ENCODE assay signal across 9 cellular contexts in genomic region chr17:75250009-75250471, GRCh38. TPM values are rescaled to one million over a fixed set of nuclear protein-coding genes. Genes with fewer than 3 reads are reported as not detected.
DNase-seq lines count a peak whose midpoint lies in the region; ATAC-seq and TF ChIP-seq lines count a peak whose summit lies in the region.
"Had no signal": no experiment of that assay in that cellular context is flagged by ENCODE, and none has a peak within 500 bp of the region (broad histone marks: within the 10 kb centered on the region; RNA-seq: fewer than 3 reads in every experiment).

No MANE protein-coding gene starts in this region.

- ATAC-seq in HCT116 (peak; percentile 52; the same call in 1 of the 2 replicates), left lung (peak; percentile 56)

- WGBS in mesendoderm (ENCODE audit: extremely low coverage, insufficient coverage, low lambda C conversion rate): no CpG with 5 or more reads among the region's 11 CpGs

- H3K79me2 ChIP-seq in HCT116 (ENCODE audit: insufficient read depth, low read length) (peaks cover 54% of the 10 kb centered on the region), OCI-LY3 (ENCODE audit: low read length) (peaks cover 43% of the 10 kb centered on the region), mesendoderm (ENCODE audit: control insufficient read depth, insufficient read depth, low read length) (peaks cover 6% of the 10 kb centered on the region)

- H3K9me2 ChIP-seq in HCT116 (ENCODE audit: insufficient read depth): no peaks in the 10 kb centered on the region

- H4K8ac ChIP-seq in mesendoderm (ENCODE audit: low read depth, low read length): no peak overlapping the region

- H3K9ac ChIP-seq in HCT116 (ENCODE audit: low read length) (0 out of 2 replicates have a peak overlapping the region, but pooled peaks have one; percentile 19), OCI-LY3 (ENCODE audit: low read length) (peak overlapping the region; percentile 50; the same call in 1 of the 2 replicates), mesendoderm (ENCODE audit: low read length) (no peak overlapping the region)

- H3K36me3 ChIP-seq in HCT116 (ENCODE audit: control insufficient read depth in 1 of 2, insufficient read depth in 2 of 2, low read length in 2 of 2) (peaks cover 10 to 20% of the 10 kb centered on the region in 2 experiments; a peak in 3 of 4 replicates), OCI-LY3 (replicated peaks; ENCODE audit: low read depth, low read length) (peaks cover 14% of the 10 kb centered on the region), left lung (peaks cover 3 to 23% of the 10 kb centered on the region in 2 donors), mesendoderm (ENCODE audit: control insufficient read depth, insufficient read depth, low read length) (no peaks in the 10 kb centered on the region)

- peak overlapping the region; percentile 75 for H3K4me3 Mint-ChIP-seq in activated naive CD8-positive, alpha-beta T cell treated with anti-CD3 and anti-CD28 coated beads for 36 hours

- no peaks in the 10 kb centered on the region for H4K20me1 ChIP-seq in HCT116 (ENCODE audit: insufficient read depth)
- no peaks in the 10 kb centered on the region for H4K20me1 ChIP-seq in OCI-LY3 (ENCODE audit: insufficient read depth, low read length)

- DNase-seq in GM12864 (ENCODE audit: low read depth) (peak; percentile 78), HCT116 (ENCODE audit: low read depth, low spot score) (no peak), left lung (peak in 1 of 2 donors; percentile 37), NCI-H2029 (lab: John Stamatoyannopoulos, UW) (no peak), mesendoderm (no peak)
- DNase-seq in activated naive CD8-positive, alpha-beta T cell treated with anti-CD3 and anti-CD28 coated beads for 36 hours: peak; percentile 90
- DNase-seq in stimulated activated CD8-positive, alpha-beta memory T cell treated with anti-CD3 and anti-CD28 coated beads, Interleukin-7, amount 100 ng/mL, for 48 hours (ENCODE audit: extremely low read depth in 1 of 2, low read depth in 1 of 2): peak; percentile 60 to 87
- DNase-seq: right lobe of liver had no signal

- no peaks in the 10 kb centered on the region for H3K27me3 ChIP-seq in HCT116 (ENCODE audit: insufficient read depth, low read length)
- H3K27me3 ChIP-seq in OCI-LY3 (ENCODE audit: low read depth, low read length): no peaks in the 10 kb centered on the region
- no peaks in the 10 kb centered on the region for H3K27me3 ChIP-seq in left lung
- H3K27me3 ChIP-seq in mesendoderm (ENCODE audit: insufficient read depth, low read length, poor library complexity): no peaks in the 10 kb centered on the region
- H3K27me3 ChIP-seq: right lobe of liver had no signal

- no peak overlapping the region for H2AFZ ChIP-seq in HCT116 (ENCODE audit: low read depth, low read length, poor library complexity, severe bottlenecking)
- H2AFZ ChIP-seq in OCI-LY3 (ENCODE audit: low read depth, low read length): no peak overlapping the region

- no peaks in the 10 kb centered on the region for H3K27me3 Mint-ChIP-seq in activated naive CD8-positive, alpha-beta T cell treated with anti-CD3 and anti-CD28 coated beads for 36 hours

- RAD21 ChIA-PET in HCT116 (lab: Charles Lee; ENCODE audit: low non-redundant PET in 1 of 2, low total read pairs in 2 of 2, uncharacterized antibody in 2 of 2, unreplicated experiment in 2 of 2): no interaction called here

- H2BK15ac ChIP-seq in mesendoderm (replicated peaks; ENCODE audit: low read depth): no peak overlapping the region

- H3K23ac ChIP-seq in mesendoderm (ENCODE audit: low read length): no peak overlapping the region

- H3K18ac ChIP-seq in mesendoderm (ENCODE audit: low read length): no peak overlapping the region

- H3K4me3 ChIP-seq in GM12864 (ENCODE audit: low read depth, low read length): peak overlapping the region; percentile 29
- no peak overlapping the region for H3K4me3 ChIP-seq in HCT116 (replicated peaks in 1 of 2; ENCODE audit: low read depth in 1 of 2, low read length in 2 of 2)
- H3K4me3 ChIP-seq in OCI-LY3 (ENCODE audit: low read length): peak overlapping the region; percentile 62
- no peak overlapping the region for H3K4me3 ChIP-seq in left lung
- no peak overlapping the region for H3K4me3 ChIP-seq in mesendoderm (ENCODE audit: low read length)
- H3K4me3 ChIP-seq: right lobe of liver had no signal

- H3K79me1 ChIP-seq in mesendoderm (ENCODE audit: low read length): peaks cover 9% of the 10 kb centered on the region

- BruUV-seq in HCT116 (replicated peaks; lab: Mats Ljungman, UMichigan): no TSS peak

- H3K4me1 ChIP-seq in HCT116 (ENCODE audit: control insufficient read depth in 1 of 2, insufficient read depth in 2 of 2, low read length in 2 of 2) (peaks cover 6 to 33% of the 10 kb centered on the region in 2 experiments; a peak in 3 of 4 replicates), OCI-LY3 (ENCODE audit: low read length) (peaks cover 44% of the 10 kb centered on the region), left lung (peaks cover 0 to 29% of the 10 kb centered on the region in 2 donors), mesendoderm (ENCODE audit: control insufficient read depth, low read depth, low read length) (no peaks in the 10 kb centered on the region)
- H3K4me1 ChIP-seq: right lobe of liver had no signal

- H3K36me3 Mint-ChIP-seq in activated naive CD8-positive, alpha-beta T cell treated with anti-CD3 and anti-CD28 coated beads for 36 hours: peaks cover 24% of the 10 kb centered on the region

- peak overlapping the region; percentile 95 for H3K27ac Mint-ChIP-seq in activated naive CD8-positive, alpha-beta T cell treated with anti-CD3 and anti-CD28 coated beads for 36 hours

- H3K56ac ChIP-seq in mesendoderm (ENCODE audit: low read length): no peak overlapping the region

- no peak overlapping the region for H3K27ac ChIP-seq in HCT116 (ENCODE audit: low read depth, low read length)
- peak overlapping the region; percentile 79 for H3K27ac ChIP-seq in OCI-LY3 (ENCODE audit: low read length)
- no peak overlapping the region for H3K27ac ChIP-seq in left lung
- H3K27ac ChIP-seq in mesendoderm (ENCODE audit: low read depth, low read length): no peak overlapping the region
- H3K27ac ChIP-seq: right lobe of liver had no signal

- peak overlapping the region; percentile 36 for H3K4me2 ChIP-seq in HCT116 (ENCODE audit: low read length)
- H3K4me2 ChIP-seq in OCI-LY3 (ENCODE audit: low read length): peak overlapping the region; percentile 73
- H3K4me2 ChIP-seq in mesendoderm (ENCODE audit: low read length): no peak overlapping the region

- no peak overlapping the region for H4K5ac ChIP-seq in mesendoderm (ENCODE audit: low read length)

- TF ChIP-seq RAD21 in HCT116 (IDR thresholded peaks at IDR 0.05; ENCODE audit: low read depth): no peak

- CTCF ChIA-PET in HCT116 (lab: Charles Lee): interaction anchor here (1.5 to 2.6 kb wide), 3 partner anchors 10 to 21 kb away, joined by 4 to 12 read pairs (median 5); partner anchors contain the start of gene MIF4GD

- no peaks in the 10 kb centered on the region for H3K9me3 ChIP-seq in HCT116 (ENCODE audit: control insufficient read depth in 1 of 2, insufficient read depth in 1 of 2, low read depth in 1 of 2, low read length in 2 of 2)
- no peaks in the 10 kb centered on the region for H3K9me3 ChIP-seq in OCI-LY3 (ENCODE audit: insufficient read depth, low read length)
- H3K9me3 ChIP-seq in left lung: no peaks in the 10 kb centered on the region
- H3K9me3 ChIP-seq: right lobe of liver had no signal

- intact Hi-C loops in HCT116 (cut with micrococcal nuclease) (no loop called here), left lung (cut with DNase I) (no loop called here)

- POLR2A ChIA-PET in HCT116 (lab: Charles Lee): no interaction called here

- no peaks in the 10 kb centered on the region for H3K9me3 Mint-ChIP-seq in activated naive CD8-positive, alpha-beta T cell treated with anti-CD3 and anti-CD28 coated beads for 36 hours

- H3K4ac ChIP-seq in mesendoderm (ENCODE audit: low read depth, low read length): no peak overlapping the region

- peaks cover 72% of the 10 kb centered on the region for H3K4me1 Mint-ChIP-seq in activated naive CD8-positive, alpha-beta T cell treated with anti-CD3 and anti-CD28 coated beads for 36 hours

- no peak overlapping the region for H2AK5ac ChIP-seq in mesendoderm (ENCODE audit: low read length)

- no peak for TF ChIP-seq POLR2A in HCT116 (IDR thresholded peaks at IDR 0.05; ENCODE audit: borderline replicate concordance, extremely low read depth, insufficient read depth, insufficient read length)

- H2BK5ac ChIP-seq in mesendoderm (ENCODE audit: low read length): no peak overlapping the region

- TF ChIP-seq CTCF in GM12864 (IDR thresholded peaks at IDR 0.05; ENCODE audit: low read depth, low read length, missing control alignments) (no peak), HCT116 (IDR thresholded peaks at IDR 0.05 in 2 of 3, conservative IDR thresholded peaks at IDR 0.05 in 1 of 3; ENCODE audit: borderline replicate concordance in 1 of 3, insufficient read depth in 1 of 3, low read depth in 2 of 3, low read length in 2 of 3) (no peak), OCI-LY3 (IDR thresholded peaks at IDR 0.05; ENCODE audit: low read depth, low read length) (no peak), left lung (IDR thresholded peaks at IDR 0.05) (no peak)

- no peak overlapping the region for H2BK120ac ChIP-seq in mesendoderm (ENCODE audit: low read depth, low read length)

RNA-seq across cellular contexts. Expression of gene GGA3, which starts 11.4 kb away (rescaled TPM):
- total RNA-seq in HCT116 (2021; ENCODE audit: unreplicated experiment) (58.3 TPM), left lung (10 to 100 TPM; 46.2 to 54.7 TPM)
- 44.4 and 49.7 TPM in 2 replicates for polyA plus RNA-seq in HCT116 (2012)
- 10 to 100 TPM; 63.7 to 72.0 TPM for total RNA-seq in activated naive CD8-positive, alpha-beta T cell treated with anti-CD3 and anti-CD28 coated beads for 36 hours
- polyA plus RNA-seq in mesendoderm (2013, experiment 1 of 2): 31.5 TPM
- 31.1 TPM for polyA plus RNA-seq in mesendoderm (2013, experiment 2 of 2)

RNA-seq across cellular contexts. Expression of gene MRPS7, which starts 11.6 kb away (rescaled TPM):
- 104 TPM for total RNA-seq in HCT116 (2021; ENCODE audit: unreplicated experiment)
- polyA plus RNA-seq in HCT116 (2012): 65.0 and 86.9 TPM in 2 replicates
- total RNA-seq in activated naive CD8-positive, alpha-beta T cell treated with anti-CD3 and anti-CD28 coated beads for 36 hours: 10 to 100 TPM; 93.5 to 96.9 TPM
- total RNA-seq in left lung: 10 to 100 TPM; 41.0 to 41.6 TPM
- 78.5 TPM for polyA plus RNA-seq in mesendoderm (2013, experiment 1 of 2)
- 78.0 TPM for polyA plus RNA-seq in mesendoderm (2013, experiment 2 of 2)

RNA-seq across cellular contexts. Expression of gene MIF4GD, which starts 21.0 kb away (rescaled TPM):
- total RNA-seq in HCT116 (2021; ENCODE audit: unreplicated experiment) (35.2 TPM), left lung (10 to 100 TPM; 22.6 to 25.4 TPM)
- polyA plus RNA-seq in HCT116 (2012): 50.2 and 52.7 TPM in 2 replicates
- 10 to 100 TPM; 35.3 to 38.1 TPM for total RNA-seq in activated naive CD8-positive, alpha-beta T cell treated with anti-CD3 and anti-CD28 coated beads for 36 hours
- polyA plus RNA-seq in mesendoderm (2013, experiment 1 of 2): 7.8 TPM
- polyA plus RNA-seq in mesendoderm (2013, experiment 2 of 2): 8.2 TPM

RNA-seq across cellular contexts. Expression of gene SLC25A19, which starts 39.2 kb away (rescaled TPM):
- total RNA-seq in HCT116 (2021; ENCODE audit: unreplicated experiment) (38.7 TPM), left lung (10 to 100 TPM; 17.7 to 29.7 TPM)
- 31.1 and 33.4 TPM in 2 replicates for polyA plus RNA-seq in HCT116 (2012)
- 100 to 1,000 TPM; 103 to 107 TPM for total RNA-seq in activated naive CD8-positive, alpha-beta T cell treated with anti-CD3 and anti-CD28 coated beads for 36 hours
- 25.8 TPM for polyA plus RNA-seq in mesendoderm (2013, experiment 1 of 2)
- polyA plus RNA-seq in mesendoderm (2013, experiment 2 of 2): 28.6 TPM

RNA-seq across cellular contexts. Expression of gene NUP85, which starts 44.6 kb away (rescaled TPM):
- total RNA-seq in HCT116 (2021; ENCODE audit: unreplicated experiment) (164 TPM), left lung (10 to 100 TPM; 53.3 to 72.1 TPM)
- 97.9 and 108 TPM in 2 replicates for polyA plus RNA-seq in HCT116 (2012)
- 100 to 1,000 TPM; 134 to 137 TPM for total RNA-seq in activated naive CD8-positive, alpha-beta T cell treated with anti-CD3 and anti-CD28 coated beads for 36 hours
- polyA plus RNA-seq in mesendoderm (2013, experiment 1 of 2): 61.3 TPM
- polyA plus RNA-seq in mesendoderm (2013, experiment 2 of 2): 63.1 TPM

Comparison
In these comparisons a context has a peak if more than half of its experiments do, and no peak if none do; other contexts are left out.
1. DNase-seq: peak in GM12864 (single experiment), activated naive CD8-positive, alpha-beta T cell treated with anti-CD3 and anti-CD28 coated beads for 36 hours (single experiment) and stimulated activated CD8-positive, alpha-beta memory T cell treated with anti-CD3 and anti-CD28 coated beads, Interleukin-7, amount 100 ng/mL, for 48 hours (2 of 2); none in HCT116 (single experiment), NCI-H2029 (single experiment) and mesendoderm (single experiment).
2. H3K4me3 ChIP-seq: peak in GM12864 (single experiment) and OCI-LY3 (single experiment); none in HCT116 (0 of 2), left lung (0 of 2) and mesendoderm (single experiment).